23 cellular contexts compared by ENCODE assay signal in the genomic region with DNA sequence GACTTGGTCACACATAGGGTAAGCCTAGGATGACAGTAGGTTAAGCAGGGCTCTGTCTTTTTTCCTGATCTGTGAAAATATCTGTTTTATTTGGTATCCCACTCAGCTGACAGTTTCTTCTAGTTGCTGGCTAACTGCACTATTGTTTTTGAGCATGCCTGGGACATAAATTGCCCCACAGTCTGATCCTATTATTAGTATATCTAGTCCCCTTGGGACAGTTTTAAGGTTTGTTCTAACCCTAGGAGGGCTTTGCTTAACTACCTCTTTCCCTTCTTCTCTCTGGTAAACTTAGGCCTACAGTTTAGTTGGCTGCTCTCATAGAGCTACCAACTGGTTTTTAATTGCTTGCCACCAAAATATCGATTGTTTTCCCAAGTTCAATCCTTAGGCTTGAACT.
"Had no signal": no experiment of that assay in that cellular context is flagged by ENCODE, and none has a peak within 500 bp of the region (broad histone marks: within the 10 kb centered on the region; RNA-seq: fewer than 3 reads in every experiment).

No MANE protein-coding gene starts in this region.

- H3K36me3 ChIP-seq: breast epithelium, esophagus muscularis mucosa, gastrocnemius medialis, right lobe of liver, tibial nerve had no signal

- DNase-seq: activated B cell treated with CpG ODN at 0.5 μM for 24 hours; activated naive CD4-positive, alpha-beta T cell; activated T-cell treated with anti-CD3 and anti-CD28 coated beads for 4 hours; activated T-cell treated with anti-CD3 and anti-CD28 coated beads, Interleukin-2, amount 50 U/mL, for 72 hours; dermis blood vessel endothelial cell; effector CD4-positive, alpha-beta T cell; gastrocnemius medialis; islet precursor cell; left ventricle myocardium superior; naive thymus-derived CD8-positive, alpha-beta T cell; posterior cingulate gyrus; right lobe of liver; stimulated activated CD4-positive, alpha-beta T cell treated with anti-CD3 and anti-CD28 coated beads, Interleukin-2, amount 100 ng/mL, for 24 hours; stimulated activated naive CD4-positive, alpha-beta T cell; T-helper 1 cell had no signal

- H3K27ac ChIP-seq: breast epithelium, esophagus muscularis mucosa, gastrocnemius medialis, hepatocyte, right lobe of liver, tibial nerve had no signal

- H3K4me3 Mint-ChIP-seq: activated B cell treated with CpG ODN at 0.5 μM for 24 hours; activated T-cell treated with anti-CD3 and anti-CD28 coated beads, Interleukin-2, amount 50 U/mL, for 72 hours; central memory CD8-positive, alpha-beta T cell; naive thymus-derived CD8-positive, alpha-beta T cell; T-helper 2 cell treated with Interferon-gamma antibody and Interleukin-4, amounts not matched to agents 5 μg/mL and 100 μg/mL, for 36 hours had no signal

- H3K9me3 Mint-ChIP-seq: activated naive CD4-positive, alpha-beta T cell treated with anti-CD3 and anti-CD28 coated beads, Interleukin-2, amount 50 U/mL, for 72 hours; activated T-cell treated with anti-CD3 and anti-CD28 coated beads, Interleukin-2, amount 50 U/mL, for 72 hours; central memory CD8-positive, alpha-beta T cell; naive thymus-derived CD8-positive, alpha-beta T cell; T-helper 2 cell treated with Interferon-gamma antibody and Interleukin-4, amounts not matched to agents 5 μg/mL and 100 μg/mL, for 36 hours had no signal

- H3K27ac Mint-ChIP-seq: activated B cell treated with CpG ODN at 0.5 μM for 24 hours; activated naive CD4-positive, alpha-beta T cell treated with anti-CD3 and anti-CD28 coated beads, Interleukin-2, amount 50 U/mL, for 72 hours; activated T-cell treated with anti-CD3 and anti-CD28 coated beads, Interleukin-2, amount 50 U/mL, for 72 hours; T-helper 2 cell treated with Interferon-gamma antibody and Interleukin-4, amounts not matched to agents 5 μg/mL and 100 μg/mL, for 36 hours had no signal

- H3K4me1 Mint-ChIP-seq: activated B cell treated with CpG ODN at 0.5 μM for 24 hours; central memory CD8-positive, alpha-beta T cell; naive thymus-derived CD8-positive, alpha-beta T cell had no signal

- H3K36me3 Mint-ChIP-seq: activated naive CD4-positive, alpha-beta T cell treated with anti-CD3 and anti-CD28 coated beads, Interleukin-2, amount 50 U/mL, for 72 hours; naive thymus-derived CD8-positive, alpha-beta T cell had no signal

- H3K4me1 ChIP-seq: breast epithelium, esophagus muscularis mucosa, right lobe of liver had no signal

- H3K79me2 ChIP-seq: hepatocyte had no signal

- H2AFZ ChIP-seq: hepatocyte had no signal

- ATAC-seq: activated naive CD4-positive, alpha-beta T cell treated with anti-CD3 and anti-CD28 coated beads, Interleukin-2, amount 50 U/mL, for 72 hours; activated T-cell treated with anti-CD3 and anti-CD28 coated beads, Interleukin-2, amount 50 U/mL, for 72 hours; naive thymus-derived CD8-positive, alpha-beta T cell; right lobe of liver had no signal

- H3K4me3 ChIP-seq: breast epithelium, esophagus muscularis mucosa, gastrocnemius medialis, hepatocyte, right lobe of liver, smooth muscle cell, tibial nerve had no signal

- H3K4me2 ChIP-seq: hepatocyte had no signal

- H3K27me3 ChIP-seq: breast epithelium, esophagus muscularis mucosa, gastrocnemius medialis, hepatocyte, right lobe of liver, tibial nerve had no signal

- H3K9me3 ChIP-seq: breast epithelium, esophagus muscularis mucosa, gastrocnemius medialis, right lobe of liver, tibial nerve had no signal
